ENCODE assay signal across 1 cellular context in genomic region chr22:29315286-29316195, GRCh38.
TF ChIP-seq lines count a peak whose summit lies in the region.

Gene RASL10A (minus strand): TSS chr22:29315697. CDS start chr22:29315246, 451 bp downstream.

TF ChIP-seq in SK-N-SH, 30 proteins besides CTCF, POLR2A, EP300 and RAD21 (continued from another document):
- TF ChIP-seq USF2 (IDR thresholded peaks at IDR 0.05; ENCODE audit: borderline replicate concordance, low read depth, low read length) (no peak), ZBTB33 (IDR thresholded peaks at IDR 0.05; ENCODE audit: borderline replicate concordance, low read depth) (no peak), MEF2A (IDR thresholded peaks at IDR 0.05; ENCODE audit: borderline replicate concordance, low read depth) (no peak), RCOR1 (IDR thresholded peaks at IDR 0.05; ENCODE audit: low read length) (no peak)
